In genomic region chr6:16976418-16977183, GRCh38 we compare ENCODE assay signal across 16 cellular contexts.
DNase-seq lines count a peak whose midpoint lies in the region; ATAC-seq and TF ChIP-seq lines count a peak whose summit lies in the region.
"Had no signal": no experiment of that assay in that cellular context is flagged by ENCODE, and none has a peak within 500 bp of the region (broad histone marks: within the 10 kb centered on the region; RNA-seq: fewer than 3 reads in every experiment).

No MANE protein-coding gene starts in this region.

- peak; percentile 36 for ATAC-seq in esophagus mucosa
- ATAC-seq: CD8-positive, alpha-beta T cell; GM12878 had no signal

- POLR2A ChIA-PET in HEK293T (lab: Yijun Ruan, JAX), result no interaction called here

- DNase-seq in HEK293T (ENCODE audit: extremely low spot score) (no peak), NCI-H524 treated with DMSO at 0.1 percent for 48 hours (lab: John Stamatoyannopoulos, UW) (peak; percentile 19), amniotic stem cell (lab: John Stamatoyannopoulos, UW) (no peak), iPS-NIHi7 (ENCODE audit: extremely low spot score) (no peak)
- DNase-seq in stimulated activated CD4-positive, alpha-beta T cell treated with anti-CD3 and anti-CD28 coated beads, Interleukin-1b, Interleukin-23, amount 100 ng/mL, for 48 hours, result no peak
- DNase-seq: Caco-2; CD4-positive, CD25-positive, alpha-beta regulatory T cell; CD8-positive, alpha-beta T cell; DMS153; EL; GDM1; GM23248; H7; HCEC 1CT had no signal

- CTCF ChIA-PET in HEK293T (lab: Yijun Ruan, JAX), result no interaction called here

TF ChIP-seq in HEK293T, 16 proteins besides CTCF, POLR2A, EP300 and RAD21:
- TF ChIP-seq PKNOX1 (IDR thresholded peaks at IDR 0.05), result peak; percentile 62; the same call in 1 of the 2 replicates
- TF ChIP-seq ARNT (IDR thresholded peaks at IDR 0.05), result no peak
